Comparison of ENCODE assay signal across 20 cellular contexts in genomic region chr19:33781996-33782395, GRCh38. TPM values are rescaled to one million over a fixed set of nuclear protein-coding genes. Genes with fewer than 3 reads are reported as not detected.
DNase-seq lines count a peak whose midpoint lies in the region; ATAC-seq and TF ChIP-seq lines count a peak whose summit lies in the region.
"Had no signal": no experiment of that assay in that cellular context is flagged by ENCODE, and none has a peak within 500 bp of the region (broad histone marks: within the 10 kb centered on the region; RNA-seq: fewer than 3 reads in every experiment).

No MANE protein-coding gene starts in this region.

- H3K9me3 ChIP-seq in MG63 = no peaks in the 10 kb centered on the region
- no peaks in the 10 kb centered on the region for H3K9me3 ChIP-seq in osteoblast (ENCODE audit: low read depth, low read length)
- H3K9me3 ChIP-seq: BLaER1, HAP-1 had no signal

- no peak overlapping the region for H3K4me3 ChIP-seq in MG63
- H3K4me3 ChIP-seq in brain microvascular endothelial cell (ENCODE audit: low read depth, low read length) = no peak overlapping the region
- no peak overlapping the region for H3K4me3 ChIP-seq in osteoblast (ENCODE audit: insufficient read depth, low read length)
- H3K4me3 ChIP-seq: BLaER1, HAP-1, PC-9 had no signal

- TF ChIP-seq CTCF in brain microvascular endothelial cell (IDR thresholded peaks at IDR 0.05; ENCODE audit: low read depth, low read length, missing control alignments) = no peak
- no peak for TF ChIP-seq CTCF in osteoblast (IDR thresholded peaks at IDR 0.05; ENCODE audit: extremely low read depth, low read depth, low read length)
- no peak for TF ChIP-seq CTCF in GM13977 (IDR thresholded peaks at IDR 0.05; ENCODE audit: extremely low read depth, insufficient read depth, missing control alignments)
- TF ChIP-seq CTCF in omental fat pad (IDR thresholded peaks at IDR 0.05) = no peak

- no peaks in the 10 kb centered on the region for H3K79me2 ChIP-seq in osteoblast (ENCODE audit: insufficient read depth, low read length)

- H3K36me3 ChIP-seq in MG63 (no peaks in the 10 kb centered on the region), brain microvascular endothelial cell (replicated peaks) (no peaks in the 10 kb centered on the region), osteoblast (ENCODE audit: insufficient read depth, low read length) (no peaks in the 10 kb centered on the region)
- H3K36me3 ChIP-seq: BLaER1, HAP-1 had no signal

- no peak overlapping the region for H2AFZ ChIP-seq in osteoblast (ENCODE audit: low read length)
- H2AFZ ChIP-seq: PC-9 had no signal

- no peak for ATAC-seq in omental fat pad (ENCODE audit: low FRiP score)
- ATAC-seq: CD8-positive, alpha-beta T cell had no signal

- in situ Hi-C loops in brain microvascular endothelial cell (cut with HindIII; ENCODE audit: low pct_ligation_motif_present, low sequenced_read_pairs) = no loop called here
- in situ Hi-C loops in GM13977 (cut with MboI; ENCODE audit: low pct_unique_long_range_greater_than_20kb, low sequenced_read_pairs, unreplicated experiment) = loop anchor here (25.0 kb wide), 1 partner anchor 330 kb away; no protein-coding TSS in a partner anchor

- H3K4me2 ChIP-seq in osteoblast (ENCODE audit: insufficient read depth, low read length) = no peak overlapping the region
- H3K4me2 ChIP-seq: BLaER1, PC-9 had no signal

- peaks cover 2% of the 10 kb centered on the region for H4K20me1 ChIP-seq in osteoblast (ENCODE audit: insufficient read depth, low read length)
- H4K20me1 ChIP-seq: BLaER1 had no signal

- H3K27me3 ChIP-seq in MG63 = peaks cover 20% of the 10 kb centered on the region
- H3K27me3 ChIP-seq in brain microvascular endothelial cell (replicated peaks) = no peaks in the 10 kb centered on the region
- peaks cover 19% of the 10 kb centered on the region for H3K27me3 ChIP-seq in osteoblast (ENCODE audit: insufficient read depth, low read length)

- peak; percentile 39 for DNase-seq in EH (ENCODE audit: low read depth)
- DNase-seq in MG63 = peak; percentile 49
- DNase-seq in brain microvascular endothelial cell = peak; percentile 74
- peak; percentile 92 for DNase-seq in osteoblast (ENCODE audit: insufficient read length, low spot score, missing footprints)
- no peak for DNase-seq in GM13977 (ENCODE audit: low spot score)
- no peak for DNase-seq in H4 (ENCODE audit: low spot score)
- no peak for DNase-seq in omental fat pad (ENCODE audit: low spot score)
- no peak for DNase-seq in NCI-H2081 (lab: John Stamatoyannopoulos, UW)
- DNase-seq: Calu3; CD8-positive, alpha-beta T cell; Kasumi-1; NCI-H1105 treated with DMSO at 0.1 percent for 48 hours; NCI-H1694 treated with DMSO at 0.1 percent for 48 hours; NCI-H2107; NCI-H2227 treated with DMSO at 0.1 percent for 48 hours; NCI-H510A treated with DMSO at 0.1 percent for 48 hours; NCI-H774; PC-9 had no signal

- peak overlapping the region; percentile 17 for H3K27ac ChIP-seq in brain microvascular endothelial cell
- no peak overlapping the region for H3K27ac ChIP-seq in osteoblast (ENCODE audit: low read depth, low read length)
- H3K27ac ChIP-seq: BLaER1, PC-9 had no signal

- H3K4me1 ChIP-seq in osteoblast (ENCODE audit: insufficient read depth, low read length) = peaks cover 35% of the 10 kb centered on the region

RNA-seq across cellular contexts. Expression of gene KCTD15, which starts 14.7 kb away (rescaled TPM):
- 72.5 and 81.7 TPM in 2 replicates for total RNA-seq in MG63 (2014; rRNA removed; shearing (Covaris generic); ENCODE audit: low replicate concordance)
- total RNA-seq in osteoblast (39.5 and 55.7 TPM in 2 replicates), omental fat pad (10 to 100 TPM; 30.6 to 49.7 (median 38.2) TPM)
- total RNA-seq in H4 (2014; rRNA removed; shearing (Covaris generic)) = 45.7 and 69.3 TPM in 2 replicates

Comparison
In these comparisons a context has a peak if more than half of its experiments do, and no peak if none do; other contexts are left out.
1. DNase-seq: peak in EH (single experiment), MG63 (single experiment), brain microvascular endothelial cell (single experiment) and osteoblast (single experiment); none in GM13977 (single experiment), H4 (single experiment), omental fat pad (single experiment) and NCI-H2081 (0 of 2).